31 cellular contexts compared by ENCODE assay signal in the genomic region with DNA sequence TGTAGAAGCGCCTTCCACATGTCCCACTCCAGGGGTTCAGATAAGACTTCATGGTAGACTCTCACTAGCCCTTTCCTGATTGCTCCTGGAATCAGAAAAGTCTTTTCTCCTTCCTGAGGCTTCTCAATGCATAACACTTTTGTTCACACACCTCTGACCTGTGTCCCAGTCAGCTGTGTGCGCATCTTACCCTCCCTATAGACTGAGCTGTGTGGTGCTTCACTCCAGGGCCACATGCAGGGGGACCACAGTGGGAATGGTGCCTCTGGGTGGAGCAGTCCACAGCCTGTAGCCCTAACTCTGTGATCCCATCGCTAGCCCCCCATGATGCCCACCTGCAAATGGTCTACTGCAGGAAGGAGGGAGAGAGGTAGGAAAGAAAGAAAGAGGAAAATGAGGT.
"Had no signal": no experiment of that assay in that cellular context is flagged by ENCODE, and none has a peak within 500 bp of the region (broad histone marks: within the 10 kb centered on the region; RNA-seq: fewer than 3 reads in every experiment).

No MANE protein-coding gene starts in this region.

- DNase-seq: activated CD4-positive, alpha-beta memory T cell treated with anti-CD3 and anti-CD28 coated beads, Interleukin-2, amount 10 ng/mL, durations not matched to agents 7 days and 5 days; activated CD4-positive, alpha-beta T cell treated with anti-CD3 and anti-CD28 coated beads for 1 hour; activated CD4-positive, alpha-beta T cell treated with anti-CD3 and anti-CD28 coated beads for 48 hours; activated CD4-positive, CD25-positive, alpha-beta regulatory T cell; activated effector memory CD4-positive, alpha-beta T cell treated with Interleukin-2 at 50 U/mL for 16 hours; activated naive CD4-positive, alpha-beta T cell treated with anti-CD3 and anti-CD28 coated beads, Interleukin-2, amount 10 ng/mL, durations not matched to agents 7 days and 5 days; activated T-cell treated with anti-CD3 and anti-CD28 coated beads, Interleukin-2, amount 50 U/mL, for 48 hours; amniotic stem cell; body of pancreas; caudate nucleus; cerebellar nuclear complex; Karpas-422; MG63; NCI-H1048; NCI-H1105 treated with DMSO at 0.1 percent for 48 hours; NCI-H1436; NCI-H1694; NCI-H2029; NCI-H2171; NCI-H510A; NCI-H526; NCI-H748 treated with DMSO at 0.1 percent for 48 hours; PC-9; SIG-M5; T1000; WERI-Rb-1 had no signal

- H3K36me3 ChIP-seq: breast epithelium, MG63, WERI-Rb-1 had no signal

- H3K9me3 Mint-ChIP-seq: activated CD4-positive, alpha-beta memory T cell treated with anti-CD3 and anti-CD28 coated beads, Interleukin-2, amount 10 ng/mL, durations not matched to agents 7 days and 5 days; activated naive CD4-positive, alpha-beta T cell treated with anti-CD3 and anti-CD28 coated beads, Interleukin-2, amount 10 ng/mL, durations not matched to agents 7 days and 5 days had no signal

- H3K27ac Mint-ChIP-seq: activated CD4-positive, alpha-beta memory T cell treated with anti-CD3 and anti-CD28 coated beads, Interleukin-2, amount 10 ng/mL, durations not matched to agents 7 days and 5 days; activated naive CD4-positive, alpha-beta T cell treated with anti-CD3 and anti-CD28 coated beads, Interleukin-2, amount 10 ng/mL, durations not matched to agents 7 days and 5 days; activated naive CD8-positive, alpha-beta T cell had no signal

- H3K4me3 ChIP-seq: body of pancreas, breast epithelium, MG63, PC-9 had no signal

- H3K27me3 ChIP-seq: body of pancreas, breast epithelium, MG63 had no signal

- H3K4me1 ChIP-seq: body of pancreas, breast epithelium had no signal

- H3K4me2 ChIP-seq: PC-9 had no signal

- H3K27me3 Mint-ChIP-seq: activated CD4-positive, alpha-beta memory T cell treated with anti-CD3 and anti-CD28 coated beads, Interleukin-2, amount 10 ng/mL, durations not matched to agents 7 days and 5 days; activated naive CD8-positive, alpha-beta T cell had no signal

- ATAC-seq: body of pancreas, Right ventricle myocardium inferior, SK-N-SH treated with all-trans-retinoic acid at 6 μM for 48 hours had no signal

- H3K36me3 Mint-ChIP-seq: activated naive CD4-positive, alpha-beta T cell treated with anti-CD3 and anti-CD28 coated beads, Interleukin-2, amount 10 ng/mL, durations not matched to agents 7 days and 5 days had no signal

- H3K4me3 Mint-ChIP-seq: activated CD4-positive, alpha-beta memory T cell treated with anti-CD3 and anti-CD28 coated beads, Interleukin-2, amount 10 ng/mL, durations not matched to agents 7 days and 5 days; activated naive CD4-positive, alpha-beta T cell treated with anti-CD3 and anti-CD28 coated beads, Interleukin-2, amount 10 ng/mL, durations not matched to agents 7 days and 5 days; activated naive CD8-positive, alpha-beta T cell had no signal

- H2AFZ ChIP-seq: PC-9 had no signal

- H3K9me3 ChIP-seq: body of pancreas, breast epithelium, MG63 had no signal

- H3K27ac ChIP-seq: body of pancreas, breast epithelium, PC-9, RWPE1, WERI-Rb-1 had no signal
